24 cellular contexts compared by ENCODE assay signal in the genomic region with DNA sequence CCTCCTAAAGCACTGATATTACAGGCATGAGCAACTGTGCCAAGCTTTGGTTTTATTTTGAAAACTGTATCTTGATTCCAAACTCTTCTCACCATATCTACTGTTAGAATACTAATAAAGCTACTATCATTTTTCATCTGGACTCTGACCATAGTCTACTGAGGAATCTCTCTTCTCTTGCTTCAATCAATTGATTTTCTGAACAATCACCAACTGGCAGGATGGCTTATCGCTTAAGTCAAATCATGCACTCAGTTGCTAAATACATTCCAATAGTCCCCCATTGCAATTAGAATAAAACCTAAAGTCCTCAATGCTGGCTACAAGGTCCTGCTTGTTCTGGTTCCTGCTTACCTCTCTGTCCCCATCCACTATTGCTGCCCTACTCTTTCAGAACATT. TPM values are rescaled to one million over a fixed set of nuclear protein-coding genes. Genes with fewer than 3 reads are reported as not detected.
DNase-seq lines count a peak whose midpoint lies in the region; ATAC-seq and TF ChIP-seq lines count a peak whose summit lies in the region.
"Had no signal": no experiment of that assay in that cellular context is flagged by ENCODE, and none has a peak within 500 bp of the region (broad histone marks: within the 10 kb centered on the region; RNA-seq: fewer than 3 reads in every experiment).

No MANE protein-coding gene starts in this region.

- DNase-seq in activated T-cell treated with anti-CD3 and anti-CD28 coated beads, Interleukin-2, amount 50 U/mL, for 24 hours = no peak
- DNase-seq in activated T-cell treated with anti-CD3 and anti-CD28 coated beads, Interleukin-2, amount 50 U/mL, for 4 hours = no peak
- DNase-seq in central memory CD8-positive, alpha-beta T cell (ENCODE audit: low spot score in 2 of 2) = no peak
- DNase-seq in trophoblast cell (no peak), foreskin melanocyte (no peak), MCF 10A (ENCODE audit: unreplicated experiment) (no peak), AG20443 (ENCODE audit: low spot score) (no peak)
- DNase-seq: adrenal gland; cortex of kidney; glutamatergic neuron; H9; MM.1S; NCI-H1436 treated with DMSO at 0.1 percent for 48 hours; NCI-H524; posterior cingulate gyrus; SJCRH30; stimulated activated CD4-positive, alpha-beta T cell treated with anti-CD3 and anti-CD28 coated beads, Interleukin-15, amount 100 ng/mL, for 24 hours; stimulated activated CD8-positive, alpha-beta memory T cell treated with anti-CD3 and anti-CD28 coated beads, Interleukin-4, amount 100 ng/mL, for 48 hours had no signal

- H3K23ac ChIP-seq in trophoblast cell (ENCODE audit: low read length) = no peak overlapping the region

- H3K4me3 Mint-ChIP-seq in activated T-cell treated with anti-CD3 and anti-CD28 coated beads, Interleukin-2, amount 50 U/mL, for 24 hours = no peak overlapping the region
- no peak overlapping the region for H3K4me3 Mint-ChIP-seq in activated T-cell treated with anti-CD3 and anti-CD28 coated beads, Interleukin-2, amount 50 U/mL, for 4 hours
- H3K4me3 Mint-ChIP-seq in central memory CD8-positive, alpha-beta T cell = no peak overlapping the region
- H3K4me3 Mint-ChIP-seq in MCF 10A (ENCODE audit: unreplicated experiment) = no peak overlapping the region
- H3K4me3 Mint-ChIP-seq: H9, mesothelial cell of epicardium had no signal

- peaks cover 16% of the 10 kb centered on the region for H3K36me3 Mint-ChIP-seq in activated T-cell treated with anti-CD3 and anti-CD28 coated beads, Interleukin-2, amount 50 U/mL, for 24 hours (ENCODE audit: low read depth)
- H3K36me3 Mint-ChIP-seq in activated T-cell treated with anti-CD3 and anti-CD28 coated beads, Interleukin-2, amount 50 U/mL, for 4 hours (ENCODE audit: insufficient read depth) = no peaks in the 10 kb centered on the region
- peaks cover 10% of the 10 kb centered on the region for H3K36me3 Mint-ChIP-seq in central memory CD8-positive, alpha-beta T cell (ENCODE audit: insufficient read depth)
- H3K36me3 Mint-ChIP-seq in MCF 10A (ENCODE audit: insufficient read depth, unreplicated experiment) = no peaks in the 10 kb centered on the region
- H3K36me3 Mint-ChIP-seq: mesothelial cell of epicardium had no signal

- H3K9me2 ChIP-seq in DOHH2 (replicated peaks; ENCODE audit: control insufficient read depth, low read length) = no peaks in the 10 kb centered on the region

- BruUV-seq in MCF 10A (replicated peaks; lab: Mats Ljungman, UMichigan) = no TSS peak

- intact Hi-C loops in MCF 10A (cut with micrococcal nuclease) = no loop called here

- H3K27me3 ChIP-seq in DOHH2 (ENCODE audit: control insufficient read depth, low read length) (no peaks in the 10 kb centered on the region), trophoblast cell (ENCODE audit: insufficient read depth, low read length) (no peaks in the 10 kb centered on the region)
- H3K27me3 ChIP-seq: adrenal gland had no signal

- H3K4me2 ChIP-seq in DOHH2 (ENCODE audit: low read length) (peak overlapping the region; percentile 53; the same call in 1 of the 2 replicates), trophoblast cell (ENCODE audit: low read length) (no peak overlapping the region)

- no peak overlapping the region for H2BK5ac ChIP-seq in trophoblast cell (ENCODE audit: low read depth, low read length, poor library complexity)

- ATAC-seq in activated T-cell treated with anti-CD3 and anti-CD28 coated beads, Interleukin-2, amount 50 U/mL, for 4 hours = no peak
- ATAC-seq in central memory CD8-positive, alpha-beta T cell (replicated peaks; ENCODE audit: extremely low read depth, poor library complexity, severe bottlenecking) = no peak
- ATAC-seq: sciatic nerve had no signal

- H3K9me3 Mint-ChIP-seq in activated T-cell treated with anti-CD3 and anti-CD28 coated beads, Interleukin-2, amount 50 U/mL, for 24 hours = no peaks in the 10 kb centered on the region
- no peaks in the 10 kb centered on the region for H3K9me3 Mint-ChIP-seq in activated T-cell treated with anti-CD3 and anti-CD28 coated beads, Interleukin-2, amount 50 U/mL, for 4 hours
- no peaks in the 10 kb centered on the region for H3K9me3 Mint-ChIP-seq in central memory CD8-positive, alpha-beta T cell
- H3K9me3 Mint-ChIP-seq in MCF 10A (ENCODE audit: unreplicated experiment) = no peaks in the 10 kb centered on the region
- H3K9me3 Mint-ChIP-seq: H9, mesothelial cell of epicardium had no signal

- CTCF ChIA-PET in MCF 10A (lab: Yijun Ruan, JAX) = no interaction called here

- H3K9ac ChIP-seq in trophoblast cell (ENCODE audit: low read length) = no peak overlapping the region

- no peak overlapping the region for H2AFZ ChIP-seq in trophoblast cell (ENCODE audit: insufficient read depth, low read length, poor library complexity)

- no peak overlapping the region for H3K14ac ChIP-seq in trophoblast cell (ENCODE audit: low read length)

- WGBS in trophoblast cell (ENCODE audit: extremely low coverage, insufficient coverage, insufficient read length) = no CpG with 5 or more reads among the region's 1 CpG

- H4K91ac ChIP-seq in trophoblast cell (ENCODE audit: low read depth, low read length) = no peak overlapping the region

- H3K4me1 ChIP-seq in DOHH2 (ENCODE audit: control insufficient read depth, low read length) (peaks cover 32% of the 10 kb centered on the region), trophoblast cell (ENCODE audit: control insufficient read depth in 1 of 2, insufficient read depth in 2 of 2, low read length in 2 of 2) (peaks cover 13 to 17% of the 10 kb centered on the region in 2 experiments)
- H3K4me1 ChIP-seq: adrenal gland, SJCRH30 had no signal

- no peaks in the 10 kb centered on the region for H4K20me1 ChIP-seq in DOHH2 (ENCODE audit: control insufficient read depth, insufficient read depth, low read depth, low read length)

- peak overlapping the region; percentile 65 for H3K27ac Mint-ChIP-seq in activated T-cell treated with anti-CD3 and anti-CD28 coated beads, Interleukin-2, amount 50 U/mL, for 24 hours
- peak overlapping the region; percentile 88 for H3K27ac Mint-ChIP-seq in central memory CD8-positive, alpha-beta T cell (ENCODE audit: low read depth)
- H3K27ac Mint-ChIP-seq in MCF 10A (ENCODE audit: low read depth, unreplicated experiment) = no peak overlapping the region
- H3K27ac Mint-ChIP-seq: H9, mesothelial cell of epicardium had no signal

- H4K8ac ChIP-seq in trophoblast cell (ENCODE audit: low read depth, low read length) = no peak overlapping the region

- H3K9me3 ChIP-seq in DOHH2 (ENCODE audit: control insufficient read depth, insufficient read depth, low read length) (no peaks in the 10 kb centered on the region), trophoblast cell (ENCODE audit: insufficient read depth, low read depth, low read length) (no peaks in the 10 kb centered on the region)
- H3K9me3 ChIP-seq: adrenal gland, SJCRH30, suprapubic skin had no signal

- peaks cover 25% of the 10 kb centered on the region for H3K36me3 ChIP-seq in DOHH2 (ENCODE audit: control insufficient read depth, low read length)
- H3K36me3 ChIP-seq in trophoblast cell (ENCODE audit: control insufficient read depth in 1 of 2, insufficient read depth in 2 of 2, low read length in 2 of 2) = no peaks in the 10 kb centered on the region
- H3K36me3 ChIP-seq: adrenal gland, SJCRH30, suprapubic skin had no signal

- no peaks in the 10 kb centered on the region for H3K27me3 Mint-ChIP-seq in activated T-cell treated with anti-CD3 and anti-CD28 coated beads, Interleukin-2, amount 50 U/mL, for 24 hours
- no peaks in the 10 kb centered on the region for H3K27me3 Mint-ChIP-seq in activated T-cell treated with anti-CD3 and anti-CD28 coated beads, Interleukin-2, amount 50 U/mL, for 4 hours (ENCODE audit: low read depth)
- no peaks in the 10 kb centered on the region for H3K27me3 Mint-ChIP-seq in central memory CD8-positive, alpha-beta T cell
- H3K27me3 Mint-ChIP-seq in MCF 10A (ENCODE audit: insufficient read depth, unreplicated experiment) = peaks cover 14% of the 10 kb centered on the region

- no peak overlapping the region for H4K12ac ChIP-seq in trophoblast cell (ENCODE audit: low read depth, low read length)

- H3K18ac ChIP-seq in trophoblast cell (ENCODE audit: low read length) = no peak overlapping the region

- H2AK5ac ChIP-seq in trophoblast cell (ENCODE audit: low read length) = no peak overlapping the region

- POLR2A ChIA-PET in MCF 10A (lab: Yijun Ruan, JAX) = no interaction called here

- H3K4me1 Mint-ChIP-seq in activated T-cell treated with anti-CD3 and anti-CD28 coated beads, Interleukin-2, amount 50 U/mL, for 24 hours (ENCODE audit: low read depth) = peaks cover 37% of the 10 kb centered on the region
- peaks cover 31% of the 10 kb centered on the region for H3K4me1 Mint-ChIP-seq in activated T-cell treated with anti-CD3 and anti-CD28 coated beads, Interleukin-2, amount 50 U/mL, for 4 hours (ENCODE audit: low read depth)
- H3K4me1 Mint-ChIP-seq in central memory CD8-positive, alpha-beta T cell = peaks cover 31% of the 10 kb centered on the region
- no peaks in the 10 kb centered on the region for H3K4me1 Mint-ChIP-seq in MCF 10A (ENCODE audit: insufficient read depth, unreplicated experiment)

- no peak overlapping the region for H2BK12ac ChIP-seq in trophoblast cell (ENCODE audit: low read length)

- H3K79me1 ChIP-seq in trophoblast cell (ENCODE audit: low read length) = peaks cover 12% of the 10 kb centered on the region

- peak overlapping the region; percentile 98 for H3K27ac ChIP-seq in DOHH2 (ENCODE audit: low read depth, low read length)
- H3K27ac ChIP-seq in trophoblast cell (ENCODE audit: low read depth, low read length) = no peak overlapping the region
- H3K27ac ChIP-seq: adrenal gland, C4-2B, SJCRH30, suprapubic skin had no signal

- TF ChIP-seq CTCF in DOHH2 (IDR thresholded peaks at IDR 0.05; ENCODE audit: low read depth, low read length, poor library complexity, severe bottlenecking) = no peak
- no peak for TF ChIP-seq CTCF in MCF 10A (IDR thresholded peaks at IDR 0.05; ENCODE audit: unreplicated experiment)

- H2BK120ac ChIP-seq in trophoblast cell (ENCODE audit: insufficient read depth, low read length, poor library complexity) = peak overlapping the region; percentile 34

- peaks cover 12% of the 10 kb centered on the region for H3F3A ChIP-seq in DOHH2 (ENCODE audit: control insufficient read depth, insufficient read depth)

- H3K79me2 ChIP-seq in DOHH2 (ENCODE audit: control insufficient read depth, low read length) (peaks cover 34% of the 10 kb centered on the region), trophoblast cell (ENCODE audit: control insufficient read depth, insufficient read depth, low read length, poor library complexity) (no peaks in the 10 kb centered on the region)

- H3K4me3 ChIP-seq in DOHH2 (ENCODE audit: low read length) (no peak overlapping the region), trophoblast cell (ENCODE audit: low read depth, low read length) (no peak overlapping the region)
- H3K4me3 ChIP-seq: adrenal gland, SJCRH30, suprapubic skin had no signal

- H3K4ac ChIP-seq in trophoblast cell (ENCODE audit: low read depth, low read length) = no peak overlapping the region

RNA-seq across cellular contexts. Expression of gene APBB1IP, which starts 2.3 kb away (rescaled TPM):
- total RNA-seq in activated T-cell treated with anti-CD3 and anti-CD28 coated beads, Interleukin-2, amount 50 U/mL, for 4 hours = 10 to 100 TPM; 40.6 to 44.8 (median 41.8) TPM
- 6.7 and 6.8 TPM in 2 replicates for polyA plus RNA-seq in trophoblast cell (2013)
- not detected in 2 replicates for total RNA-seq in MCF 10A (2022)
- total RNA-seq: H9, SJCRH30 had no signal
- polyA plus RNA-seq: neural cell had no signal

Comparison
In these comparisons a context has a peak if more than half of its experiments do, and no peak if none do; other contexts are left out.
1. RNA of gene APBB1IP, which starts 2.3 kb away (total RNA-seq): 40.6 to 44.8 TPM in activated T-cell treated with anti-CD3 and anti-CD28 coated beads, Interleukin-2, amount 50 U/mL, for 4 hours; not detected in MCF 10A; every median in the first group is over 10 times any median in the second.